ENCODE assay signal across 10 cellular contexts in the genomic region with DNA sequence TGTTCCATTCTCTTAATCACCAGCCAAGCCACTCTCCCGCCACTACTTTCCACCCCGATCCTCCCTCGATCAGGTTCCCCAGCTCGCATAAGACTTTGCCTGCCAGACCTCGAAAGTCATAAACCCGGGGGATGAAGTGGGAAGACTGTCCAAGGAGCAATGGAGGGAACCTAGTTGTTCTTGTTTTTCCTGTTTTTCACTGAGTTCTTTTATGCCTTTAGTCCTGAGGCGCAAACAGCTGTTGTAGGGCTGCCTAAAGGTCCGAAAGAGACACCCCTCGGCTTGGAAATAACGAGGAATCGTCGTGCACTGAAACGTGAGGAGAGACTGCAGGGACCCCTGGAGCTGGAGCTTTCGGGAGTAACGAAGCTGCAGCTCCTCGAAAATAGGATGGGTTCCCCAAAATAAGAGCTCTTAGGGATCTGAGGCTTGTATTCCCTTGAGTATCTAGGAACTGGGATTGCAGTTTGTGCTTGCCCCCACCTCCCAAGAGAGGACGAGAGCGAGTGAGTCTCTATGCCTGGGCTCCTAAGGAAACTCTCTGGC. TPM values are rescaled to one million over a fixed set of nuclear protein-coding genes. Genes with fewer than 3 reads are reported as not detected.
DNase-seq lines count a peak whose midpoint lies in the region; ATAC-seq, FAIRE-seq and TF ChIP-seq lines count a peak whose summit lies in the region.
"Had no signal": no experiment of that assay in that cellular context is flagged by ENCODE, and none has a peak within 500 bp of the region (broad histone marks: within the 10 kb centered on the region; RNA-seq: fewer than 3 reads in every experiment).

No MANE protein-coding gene starts in this region.

- no peak for ATAC-seq in activated CD8-positive, alpha-beta T cell treated with anti-CD3 and anti-CD28 coated beads for 36 hours
- no peak for ATAC-seq in activated CD8-positive, alpha-beta T cell treated with anti-CD3 and anti-CD28 coated beads, Interleukin-2, amount 10 ng/mL, durations not matched to agents 7 days and 5 days
- ATAC-seq in Panc1 = peak; percentile 35
- no peak for ATAC-seq in stimulated activated effector memory CD8-positive, alpha-beta T cell treated with anti-CD3 and anti-CD28 coated beads, Interleukin-12 subunit alpha, Interleukin-12 subunit beta, amount 100 ng/mL, for 72 hours

- H3K9me3 Mint-ChIP-seq in activated CD8-positive, alpha-beta T cell treated with anti-CD3 and anti-CD28 coated beads for 36 hours = no peaks in the 10 kb centered on the region
- H3K9me3 Mint-ChIP-seq in activated CD8-positive, alpha-beta T cell treated with anti-CD3 and anti-CD28 coated beads, Interleukin-2, amount 10 ng/mL, durations not matched to agents 7 days and 5 days (ENCODE audit: insufficient read depth) = no peaks in the 10 kb centered on the region
- H3K9me3 Mint-ChIP-seq in glutamatergic neuron (ENCODE audit: unreplicated experiment) = peaks cover 18% of the 10 kb centered on the region
- no peaks in the 10 kb centered on the region for H3K9me3 Mint-ChIP-seq in stimulated activated effector memory CD8-positive, alpha-beta T cell treated with anti-CD3 and anti-CD28 coated beads, Interleukin-12 subunit alpha, Interleukin-12 subunit beta, amount 100 ng/mL, for 72 hours

- POLR2A ChIA-PET in activated CD8-positive, alpha-beta T cell treated with anti-CD3 and anti-CD28 coated beads for 36 hours (lab: Charles Lee) = interaction anchor here (0.5 kb wide), 1 partner anchor 458 kb away, joined by 3 read pairs; no protein-coding TSS in a partner anchor
- POLR2A ChIA-PET in activated CD8-positive, alpha-beta T cell treated with anti-CD3 and anti-CD28 coated beads, Interleukin-2, amount 10 ng/mL, durations not matched to agents 7 days and 5 days (lab: Charles Lee) = interaction anchor here (0.7 kb wide), 1 partner anchor 50 kb away, joined by 3 read pairs; no protein-coding TSS in a partner anchor
- POLR2A ChIA-PET in Panc1 (lab: Charles Lee) = interaction anchor here (0.6 kb wide), 1 partner anchor 955 kb away, joined by 7 read pairs; no protein-coding TSS in a partner anchor

- no peak overlapping the region for H3K9ac ChIP-seq in kidney (ENCODE audit: low read length in 2 of 2)

- peak overlapping the region; percentile 52 to 87 for H3K4me3 ChIP-seq in Panc1 (ENCODE audit: low read depth in 2 of 2, low read length in 2 of 2)
- peak overlapping the region in 1 of 2 donors; percentile 32 for H3K4me3 ChIP-seq in kidney (ENCODE audit: low read length in 2 of 2)

- CTCF ChIA-PET in activated CD8-positive, alpha-beta T cell treated with anti-CD3 and anti-CD28 coated beads for 36 hours (lab: Charles Lee) = interaction anchor here (0.6 to 6.1 kb wide), 29 partner anchors 8 to 1057 kb away, joined by 3 to 94 read pairs (median 4); no protein-coding TSS in a partner anchor
- CTCF ChIA-PET in activated CD8-positive, alpha-beta T cell treated with anti-CD3 and anti-CD28 coated beads, Interleukin-2, amount 10 ng/mL, durations not matched to agents 7 days and 5 days (lab: Charles Lee) = interaction anchor here (0.6 to 5.6 kb wide), 18 partner anchors 10 to 847 kb away, joined by 3 to 80 read pairs (median 4); no protein-coding TSS in a partner anchor
- CTCF ChIA-PET in Panc1 (lab: Charles Lee) = interaction anchor here (0.5 to 2.2 kb wide), 6 partner anchors 10 to 1396 kb away, joined by 3 to 10 read pairs (median 7); no protein-coding TSS in a partner anchor

- H3K27me3 Mint-ChIP-seq in activated CD8-positive, alpha-beta T cell treated with anti-CD3 and anti-CD28 coated beads for 36 hours = peaks cover 89% of the 10 kb centered on the region
- peaks cover 87% of the 10 kb centered on the region for H3K27me3 Mint-ChIP-seq in activated CD8-positive, alpha-beta T cell treated with anti-CD3 and anti-CD28 coated beads, Interleukin-2, amount 10 ng/mL, durations not matched to agents 7 days and 5 days (ENCODE audit: low read depth)
- peaks cover 49% of the 10 kb centered on the region for H3K27me3 Mint-ChIP-seq in glutamatergic neuron (ENCODE audit: unreplicated experiment)

- no peak for FAIRE-seq in kidney (lab: Jason Lieb, UNC)

- no TSS peak for BruUV-seq in Panc1 (replicated peaks; lab: Mats Ljungman, UMichigan)

- no peaks in the 10 kb centered on the region for H3K36me3 Mint-ChIP-seq in activated CD8-positive, alpha-beta T cell treated with anti-CD3 and anti-CD28 coated beads for 36 hours (ENCODE audit: low read depth)
- H3K36me3 Mint-ChIP-seq in activated CD8-positive, alpha-beta T cell treated with anti-CD3 and anti-CD28 coated beads, Interleukin-2, amount 10 ng/mL, durations not matched to agents 7 days and 5 days (ENCODE audit: low read depth) = peaks cover 1% of the 10 kb centered on the region
- peaks cover 4% of the 10 kb centered on the region for H3K36me3 Mint-ChIP-seq in glutamatergic neuron (ENCODE audit: unreplicated experiment)
- H3K36me3 Mint-ChIP-seq in stimulated activated effector memory CD8-positive, alpha-beta T cell treated with anti-CD3 and anti-CD28 coated beads, Interleukin-12 subunit alpha, Interleukin-12 subunit beta, amount 100 ng/mL, for 72 hours = peaks cover 7% of the 10 kb centered on the region

- DNase-seq in activated CD8-positive, alpha-beta T cell treated with anti-CD3 and anti-CD28 coated beads for 36 hours = no peak
- no peak for DNase-seq in activated CD8-positive, alpha-beta T cell treated with anti-CD3 and anti-CD28 coated beads, Interleukin-2, amount 10 ng/mL, durations not matched to agents 7 days and 5 days
- no peak for DNase-seq in Panc1 (ENCODE audit: low read depth, low spot score)
- DNase-seq in glutamatergic neuron = no peak
- no peak for DNase-seq in stimulated activated effector memory CD8-positive, alpha-beta T cell treated with anti-CD3 and anti-CD28 coated beads, Interleukin-12 subunit alpha, Interleukin-12 subunit beta, amount 100 ng/mL, for 72 hours (ENCODE audit: low spot score in 2 of 2)
- no peak for DNase-seq in NCI-H1436 (lab: John Stamatoyannopoulos, UW)
- DNase-seq in mesenteric fat pad (ENCODE audit: low spot score) = no peak
- DNase-seq in kidney = no peak

- in situ Hi-C loops in Panc1 (cut with HindIII; ENCODE audit: low pct_unique_long_range_greater_than_20kb, low sequenced_read_pairs) = no loop called here

- intact Hi-C loops in activated CD8-positive, alpha-beta T cell treated with anti-CD3 and anti-CD28 coated beads for 36 hours (cut with micrococcal nuclease) = loop anchor here (1.0 to 5.0 kb wide), 2 partner anchors 408 to 731 kb away; no protein-coding TSS in a partner anchor
- intact Hi-C loops in Panc1 (cut with micrococcal nuclease; ENCODE audit: unreplicated experiment) = loop anchor here (5.0 kb wide), 3 partner anchors 846 to 1401 kb away; no protein-coding TSS in a partner anchor
- intact Hi-C loops in kidney (cut with DNase I) = loop anchor here (10.0 kb wide), 1 partner anchor 413 kb away; no protein-coding TSS in a partner anchor

- no peak for TF ChIP-seq CTCF in activated CD8-positive, alpha-beta T cell treated with anti-CD3 and anti-CD28 coated beads for 36 hours (IDR thresholded peaks at IDR 0.05)
- no peak; the same call in 1 of the 2 replicates for TF ChIP-seq CTCF in Panc1 (IDR thresholded peaks at IDR 0.05)
- TF ChIP-seq CTCF in glutamatergic neuron (IDR thresholded peaks at IDR 0.05; ENCODE audit: partially characterized antibody, unreplicated experiment) = no peak
- TF ChIP-seq CTCF in kidney (IDR thresholded peaks at IDR 0.05; ENCODE audit: borderline replicate concordance, extremely low read depth, insufficient read depth) = no peak

- peaks cover 5% of the 10 kb centered on the region for H3K27me3 ChIP-seq in Panc1 (ENCODE audit: control insufficient read depth, insufficient read depth, low read length)

- H3K4me1 ChIP-seq in Panc1 (ENCODE audit: control insufficient read depth, insufficient read depth, low read length) (peaks cover 13% of the 10 kb centered on the region), kidney (ENCODE audit: control insufficient read depth in 1 of 2, insufficient read depth in 1 of 2, low read depth in 1 of 2, low read length in 2 of 2) (peaks cover 5 to 9% of the 10 kb centered on the region in 2 donors)

- H3K27ac Mint-ChIP-seq in activated CD8-positive, alpha-beta T cell treated with anti-CD3 and anti-CD28 coated beads for 36 hours = no peak overlapping the region
- H3K27ac Mint-ChIP-seq in activated CD8-positive, alpha-beta T cell treated with anti-CD3 and anti-CD28 coated beads, Interleukin-2, amount 10 ng/mL, durations not matched to agents 7 days and 5 days = no peak overlapping the region
- peak overlapping the region; percentile 12 for H3K27ac Mint-ChIP-seq in glutamatergic neuron (ENCODE audit: unreplicated experiment)
- H3K27ac Mint-ChIP-seq in stimulated activated effector memory CD8-positive, alpha-beta T cell treated with anti-CD3 and anti-CD28 coated beads, Interleukin-12 subunit alpha, Interleukin-12 subunit beta, amount 100 ng/mL, for 72 hours = no peak overlapping the region

- H3K9me3 ChIP-seq in Panc1 (ENCODE audit: control insufficient read depth, insufficient read depth, low read depth, low read length) (no peaks in the 10 kb centered on the region), kidney (ENCODE audit: control insufficient read depth in 1 of 2, low read length in 2 of 2) (no peaks in the 10 kb centered on the region)
- H3K9me3 ChIP-seq: right atrium auricular region had no signal

- H3K36me3 ChIP-seq in Panc1 (ENCODE audit: control insufficient read depth, insufficient read depth, low read length) = no peaks in the 10 kb centered on the region
- H3K36me3 ChIP-seq in kidney (ENCODE audit: control insufficient read depth in 1 of 2, insufficient read depth in 2 of 2, low read length in 2 of 2) = no peaks in the 10 kb centered on the region
- H3K36me3 ChIP-seq: right atrium auricular region had no signal

- H3K4me3 Mint-ChIP-seq in activated CD8-positive, alpha-beta T cell treated with anti-CD3 and anti-CD28 coated beads for 36 hours = peak overlapping the region; percentile 35
- H3K4me3 Mint-ChIP-seq in activated CD8-positive, alpha-beta T cell treated with anti-CD3 and anti-CD28 coated beads, Interleukin-2, amount 10 ng/mL, durations not matched to agents 7 days and 5 days = no peak overlapping the region
- H3K4me3 Mint-ChIP-seq in glutamatergic neuron (ENCODE audit: unreplicated experiment) = peak overlapping the region; percentile 82
- H3K4me3 Mint-ChIP-seq in stimulated activated effector memory CD8-positive, alpha-beta T cell treated with anti-CD3 and anti-CD28 coated beads, Interleukin-12 subunit alpha, Interleukin-12 subunit beta, amount 100 ng/mL, for 72 hours = peak overlapping the region; percentile 65

- peaks cover 14% of the 10 kb centered on the region for H3K4me1 Mint-ChIP-seq in activated CD8-positive, alpha-beta T cell treated with anti-CD3 and anti-CD28 coated beads for 36 hours (ENCODE audit: low read depth)
- peaks cover 14% of the 10 kb centered on the region for H3K4me1 Mint-ChIP-seq in activated CD8-positive, alpha-beta T cell treated with anti-CD3 and anti-CD28 coated beads, Interleukin-2, amount 10 ng/mL, durations not matched to agents 7 days and 5 days (ENCODE audit: low read depth)
- peaks cover 14% of the 10 kb centered on the region for H3K4me1 Mint-ChIP-seq in glutamatergic neuron (ENCODE audit: low read depth, unreplicated experiment)
- H3K4me1 Mint-ChIP-seq in stimulated activated effector memory CD8-positive, alpha-beta T cell treated with anti-CD3 and anti-CD28 coated beads, Interleukin-12 subunit alpha, Interleukin-12 subunit beta, amount 100 ng/mL, for 72 hours = peaks cover 27% of the 10 kb centered on the region

- H3K27ac ChIP-seq in Panc1 (ENCODE audit: low read length) = no peak overlapping the region
- H3K27ac ChIP-seq in kidney (ENCODE audit: low read depth in 2 of 2, low read length in 2 of 2) = no peak overlapping the region
- H3K27ac ChIP-seq: right atrium auricular region had no signal

RNA-seq across cellular contexts. Expression of a gene that starts 1.7 kb away (rescaled TPM):
- total RNA-seq in activated CD8-positive, alpha-beta T cell treated with anti-CD3 and anti-CD28 coated beads for 36 hours = not detected
- total RNA-seq in activated CD8-positive, alpha-beta T cell treated with anti-CD3 and anti-CD28 coated beads, Interleukin-2, amount 10 ng/mL, durations not matched to agents 7 days and 5 days = not detected
- total RNA-seq in Panc1 (2021; ENCODE audit: unreplicated experiment) = 0.13 TPM
- polyA plus RNA-seq in Panc1 (2012; ENCODE audit: insufficient read length) = not detected
- total RNA-seq in glutamatergic neuron (ENCODE audit: unreplicated experiment) = not detected
- total RNA-seq in mesenteric fat pad = not detected
- not detected for total RNA-seq in kidney
- polyA plus RNA-seq in kidney (ENCODE audit: insufficient read depth, low read depth, low replicate concordance) = not detected
- total RNA-seq: right atrium auricular region, temporal lobe had no signal

RNA-seq across cellular contexts. Expression of a gene that starts 5.4 kb away (rescaled TPM):
- total RNA-seq in activated CD8-positive, alpha-beta T cell treated with anti-CD3 and anti-CD28 coated beads for 36 hours = not detected
- not detected for total RNA-seq in activated CD8-positive, alpha-beta T cell treated with anti-CD3 and anti-CD28 coated beads, Interleukin-2, amount 10 ng/mL, durations not matched to agents 7 days and 5 days
- total RNA-seq in Panc1 (2021; ENCODE audit: unreplicated experiment) = not detected
- polyA plus RNA-seq in Panc1 (2012; ENCODE audit: insufficient read length) = not detected
- 0.17 TPM for total RNA-seq in glutamatergic neuron (ENCODE audit: unreplicated experiment)
- 1.1 TPM for total RNA-seq in mesenteric fat pad
- not detected for total RNA-seq in kidney
- polyA plus RNA-seq in kidney (ENCODE audit: insufficient read depth, low read depth, low replicate concordance) = not detected
- total RNA-seq: right atrium auricular region, temporal lobe had no signal

RNA-seq across cellular contexts. Expression of a gene that starts 9.2 kb away (rescaled TPM):
- total RNA-seq in activated CD8-positive, alpha-beta T cell treated with anti-CD3 and anti-CD28 coated beads for 36 hours = not detected
- not detected for total RNA-seq in activated CD8-positive, alpha-beta T cell treated with anti-CD3 and anti-CD28 coated beads, Interleukin-2, amount 10 ng/mL, durations not matched to agents 7 days and 5 days
- total RNA-seq in Panc1 (2021; ENCODE audit: unreplicated experiment) (0.49 TPM), glutamatergic neuron (ENCODE audit: unreplicated experiment) (not detected), mesenteric fat pad (1.2 TPM), kidney (15.9 TPM)
- polyA plus RNA-seq in Panc1 (2012; ENCODE audit: insufficient read length) = 0.35 TPM
- 5.8 TPM for polyA plus RNA-seq in kidney (ENCODE audit: insufficient read depth, low read depth, low replicate concordance)
- total RNA-seq: right atrium auricular region, temporal lobe had no signal

RNA-seq across cellular contexts. Expression of a gene that starts 14.1 kb away (rescaled TPM):
- not detected for total RNA-seq in activated CD8-positive, alpha-beta T cell treated with anti-CD3 and anti-CD28 coated beads for 36 hours
- total RNA-seq in activated CD8-positive, alpha-beta T cell treated with anti-CD3 and anti-CD28 coated beads, Interleukin-2, amount 10 ng/mL, durations not matched to agents 7 days and 5 days = not detected
- total RNA-seq in Panc1 (2021; ENCODE audit: unreplicated experiment) (not detected), glutamatergic neuron (ENCODE audit: unreplicated experiment) (0.76 TPM), mesenteric fat pad (not detected), kidney (not detected)
- polyA plus RNA-seq in Panc1 (2012; ENCODE audit: insufficient read length) = not detected
- polyA plus RNA-seq in kidney (ENCODE audit: insufficient read depth, low read depth, low replicate concordance) = not detected
- total RNA-seq: right atrium auricular region, temporal lobe had no signal

RNA-seq across cellular contexts. Expression of a gene that starts 18.7 kb away (rescaled TPM):
- total RNA-seq in activated CD8-positive, alpha-beta T cell treated with anti-CD3 and anti-CD28 coated beads for 36 hours = not detected
- not detected for total RNA-seq in activated CD8-positive, alpha-beta T cell treated with anti-CD3 and anti-CD28 coated beads, Interleukin-2, amount 10 ng/mL, durations not matched to agents 7 days and 5 days
- total RNA-seq in Panc1 (2021; ENCODE audit: unreplicated experiment) = not detected
- polyA plus RNA-seq in Panc1 (2012; ENCODE audit: insufficient read length) = 0.46 TPM
- total RNA-seq in glutamatergic neuron (ENCODE audit: unreplicated experiment) = not detected
- total RNA-seq in mesenteric fat pad = 1.7 TPM
- 35.4 TPM for total RNA-seq in kidney
- 28.2 TPM for polyA plus RNA-seq in kidney (ENCODE audit: insufficient read depth, low read depth, low replicate concordance)
- total RNA-seq: right atrium auricular region, temporal lobe had no signal
